Comparison of ENCODE assay signal across 2 cellular contexts in genomic region chr6:40510442-40510841, GRCh38.
A peak's percentile ranks its signal among the peaks of the same experiment; 100 is the strongest.
TF ChIP-seq lines count a peak whose summit lies in the region.

No MANE protein-coding gene starts in this region.

TF ChIP-seq in SK-N-SH, 30 proteins besides CTCF, POLR2A, EP300 and RAD21 (continued from another document):
- TF ChIP-seq, protein P1, sequence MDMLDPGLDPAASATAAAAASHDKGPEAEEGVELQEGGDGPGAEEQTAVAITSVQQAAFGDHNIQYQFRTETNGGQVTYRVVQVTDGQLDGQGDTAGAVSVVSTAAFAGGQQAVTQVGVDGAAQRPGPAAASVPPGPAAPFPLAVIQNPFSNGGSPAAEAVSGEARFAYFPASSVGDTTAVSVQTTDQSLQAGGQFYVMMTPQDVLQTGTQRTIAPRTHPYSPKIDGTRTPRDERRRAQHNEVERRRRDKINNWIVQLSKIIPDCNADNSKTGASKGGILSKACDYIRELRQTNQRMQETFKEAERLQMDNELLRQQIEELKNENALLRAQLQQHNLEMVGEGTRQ (IDR thresholded peaks at IDR 0.05; ENCODE audit: borderline replicate concordance, low read depth, low read length), result no peak
- TF ChIP-seq CHD2 (IDR thresholded peaks at IDR 0.05; ENCODE audit: low read length, partially characterized antibody) (peak; percentile 81), MXI1 (IDR thresholded peaks at IDR 0.05; ENCODE audit: low read depth, low read length) (peak; percentile 89), SMC3 (IDR thresholded peaks at IDR 0.05; ENCODE audit: low read depth, low read length) (peak; percentile 3; the same call in 1 of the 2 replicates)
TF ChIP-seq in SK-N-SH: peak in this region for 6.

TF ChIP-seq in SK-N-SH treated with all-trans-retinoic acid at 6 μM for 48 hours, 23 proteins besides CTCF, POLR2A, EP300 and RAD21:
- TF ChIP-seq, protein P2, sequence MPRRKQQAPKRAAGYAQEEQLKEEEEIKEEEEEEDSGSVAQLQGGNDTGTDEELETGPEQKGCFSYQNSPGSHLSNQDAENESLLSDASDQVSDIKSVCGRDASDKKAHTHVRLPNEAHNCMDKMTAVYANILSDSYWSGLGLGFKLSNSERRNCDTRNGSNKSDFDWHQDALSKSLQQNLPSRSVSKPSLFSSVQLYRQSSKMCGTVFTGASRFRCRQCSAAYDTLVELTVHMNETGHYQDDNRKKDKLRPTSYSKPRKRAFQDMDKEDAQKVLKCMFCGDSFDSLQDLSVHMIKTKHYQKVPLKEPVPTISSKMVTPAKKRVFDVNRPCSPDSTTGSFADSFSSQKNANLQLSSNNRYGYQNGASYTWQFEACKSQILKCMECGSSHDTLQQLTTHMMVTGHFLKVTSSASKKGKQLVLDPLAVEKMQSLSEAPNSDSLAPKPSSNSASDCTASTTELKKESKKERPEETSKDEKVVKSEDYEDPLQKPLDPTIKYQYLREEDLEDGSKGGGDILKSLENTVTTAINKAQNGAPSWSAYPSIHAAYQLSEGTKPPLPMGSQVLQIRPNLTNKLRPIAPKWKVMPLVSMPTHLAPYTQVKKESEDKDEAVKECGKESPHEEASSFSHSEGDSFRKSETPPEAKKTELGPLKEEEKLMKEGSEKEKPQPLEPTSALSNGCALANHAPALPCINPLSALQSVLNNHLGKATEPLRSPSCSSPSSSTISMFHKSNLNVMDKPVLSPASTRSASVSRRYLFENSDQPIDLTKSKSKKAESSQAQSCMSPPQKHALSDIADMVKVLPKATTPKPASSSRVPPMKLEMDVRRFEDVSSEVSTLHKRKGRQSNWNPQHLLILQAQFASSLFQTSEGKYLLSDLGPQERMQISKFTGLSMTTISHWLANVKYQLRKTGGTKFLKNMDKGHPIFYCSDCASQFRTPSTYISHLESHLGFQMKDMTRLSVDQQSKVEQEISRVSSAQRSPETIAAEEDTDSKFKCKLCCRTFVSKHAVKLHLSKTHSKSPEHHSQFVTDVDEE (CRISPR knock-in tag; IDR thresholded peaks at IDR 0.05), result no peak
- TF ChIP-seq, protein P3, sequence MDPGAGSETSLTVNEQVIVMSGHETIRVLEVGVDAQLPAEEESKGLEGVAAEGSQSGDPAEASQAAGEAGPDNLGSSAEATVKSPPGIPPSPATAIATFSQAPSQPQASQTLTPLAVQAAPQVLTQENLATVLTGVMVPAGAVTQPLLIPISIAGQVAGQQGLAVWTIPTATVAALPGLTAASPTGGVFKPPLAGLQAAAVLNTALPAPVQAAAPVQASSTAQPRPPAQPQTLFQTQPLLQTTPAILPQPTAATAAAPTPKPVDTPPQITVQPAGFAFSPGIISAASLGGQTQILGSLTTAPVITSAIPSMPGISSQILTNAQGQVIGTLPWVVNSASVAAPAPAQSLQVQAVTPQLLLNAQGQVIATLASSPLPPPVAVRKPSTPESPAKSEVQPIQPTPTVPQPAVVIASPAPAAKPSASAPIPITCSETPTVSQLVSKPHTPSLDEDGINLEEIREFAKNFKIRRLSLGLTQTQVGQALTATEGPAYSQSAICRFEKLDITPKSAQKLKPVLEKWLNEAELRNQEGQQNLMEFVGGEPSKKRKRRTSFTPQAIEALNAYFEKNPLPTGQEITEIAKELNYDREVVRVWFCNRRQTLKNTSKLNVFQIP (CRISPR knock-in tag; IDR thresholded peaks at IDR 0.05; ENCODE audit: borderline replicate concordance, low read depth), result no peak
- TF ChIP-seq TCF4 (CRISPR knock-in tag; IDR thresholded peaks at IDR 0.05; ENCODE audit: borderline replicate concordance), result no peak
- no peak for TF ChIP-seq ZFP30 (CRISPR knock-in tag; IDR thresholded peaks at IDR 0.05)
- TF ChIP-seq CSDC2 (CRISPR knock-in tag; IDR thresholded peaks at IDR 0.05), result no peak
- TF ChIP-seq ZNF8 (CRISPR knock-in tag; IDR thresholded peaks at IDR 0.05), result no peak
- TF ChIP-seq BACH2 (CRISPR knock-in tag; IDR thresholded peaks at IDR 0.05; ENCODE audit: borderline replicate concordance), result no peak
- no peak for TF ChIP-seq GLIS3 (CRISPR knock-in tag; IDR thresholded peaks at IDR 0.05)
- TF ChIP-seq, protein P4, sequence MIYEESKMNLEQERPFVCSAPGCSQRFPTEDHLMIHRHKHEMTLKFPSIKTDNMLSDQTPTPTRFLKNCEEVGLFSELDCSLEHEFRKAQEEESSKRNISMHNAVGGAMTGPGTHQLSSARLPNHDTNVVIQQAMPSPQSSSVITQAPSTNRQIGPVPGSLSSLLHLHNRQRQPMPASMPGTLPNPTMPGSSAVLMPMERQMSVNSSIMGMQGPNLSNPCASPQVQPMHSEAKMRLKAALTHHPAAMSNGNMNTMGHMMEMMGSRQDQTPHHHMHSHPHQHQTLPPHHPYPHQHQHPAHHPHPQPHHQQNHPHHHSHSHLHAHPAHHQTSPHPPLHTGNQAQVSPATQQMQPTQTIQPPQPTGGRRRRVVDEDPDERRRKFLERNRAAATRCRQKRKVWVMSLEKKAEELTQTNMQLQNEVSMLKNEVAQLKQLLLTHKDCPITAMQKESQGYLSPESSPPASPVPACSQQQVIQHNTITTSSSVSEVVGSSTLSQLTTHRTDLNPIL (CRISPR knock-in tag; IDR thresholded peaks at IDR 0.05; ENCODE audit: low read depth), result no peak
- TF ChIP-seq RARB (CRISPR knock-in tag; IDR thresholded peaks at IDR 0.05), result no peak
- TF ChIP-seq PPARA (CRISPR knock-in tag; IDR thresholded peaks at IDR 0.05; ENCODE audit: borderline replicate concordance), result no peak
- no peak for TF ChIP-seq ARNTL (CRISPR knock-in tag; IDR thresholded peaks at IDR 0.05; ENCODE audit: borderline replicate concordance, low read depth)
